ENCODE assay signal across 17 cellular contexts in genomic region chr7:98968621-98969020, GRCh38.
"Had no signal": no experiment of that assay in that cellular context is flagged by ENCODE, and none has a peak within 500 bp of the region (broad histone marks: within the 10 kb centered on the region; RNA-seq: fewer than 3 reads in every experiment).

No MANE protein-coding gene starts in this region.

- DNase-seq: activated CD4-positive, alpha-beta T cell treated with anti-CD3 and anti-CD28 coated beads, Interleukin-2, amount 10 ng/mL, durations not matched to agents 24 days and 14 days; activated CD4-positive, CD25-positive, alpha-beta regulatory T cell; activated T-cell treated with anti-CD3 and anti-CD28 coated beads, Interleukin-2, amount 50 U/mL, for 72 hours; dermis blood vessel endothelial cell; effector memory CD8-positive, alpha-beta T cell; immature natural killer cell; lower lobe of right lung; occipital lobe; stimulated activated CD4-positive, alpha-beta T cell treated with anti-CD3 and anti-CD28 coated beads, Interleukin-2, amount 100 ng/mL, for 48 hours; stimulated activated naive CD8-positive, alpha-beta T cell treated with anti-CD3 and anti-CD28 coated beads, Interleukin-15, amount 100 ng/mL, for 72 hours; T-cell; trophoblast cell had no signal

- H3K27me3 ChIP-seq: cardiac muscle cell, suprapubic skin had no signal

- H3K9me3 Mint-ChIP-seq: activated CD4-positive, alpha-beta T cell treated with anti-CD3 and anti-CD28 coated beads, Interleukin-2, amount 10 ng/mL, durations not matched to agents 24 days and 14 days; activated T-cell treated with anti-CD3 and anti-CD28 coated beads, Interleukin-2, amount 50 U/mL, for 72 hours; effector memory CD8-positive, alpha-beta T cell; immature natural killer cell; nephron; stimulated activated naive CD8-positive, alpha-beta T cell treated with anti-CD3 and anti-CD28 coated beads, Interleukin-15, amount 100 ng/mL, for 72 hours; T-cell had no signal

- ATAC-seq: activated T-cell treated with anti-CD3 and anti-CD28 coated beads, Interleukin-2, amount 50 U/mL, for 72 hours; effector memory CD8-positive, alpha-beta T cell; lower lobe of right lung; SK-N-SH treated with all-trans-retinoic acid at 6 μM for 48 hours; stimulated activated naive CD8-positive, alpha-beta T cell treated with anti-CD3 and anti-CD28 coated beads, Interleukin-15, amount 100 ng/mL, for 72 hours; T-cell had no signal

- H3K9me3 ChIP-seq: lower lobe of right lung, suprapubic skin had no signal

- H3K4me3 Mint-ChIP-seq: activated CD4-positive, alpha-beta T cell treated with anti-CD3 and anti-CD28 coated beads, Interleukin-2, amount 10 ng/mL, durations not matched to agents 24 days and 14 days; activated naive CD8-positive, alpha-beta T cell; activated T-cell treated with anti-CD3 and anti-CD28 coated beads, Interleukin-2, amount 50 U/mL, for 72 hours; effector memory CD8-positive, alpha-beta T cell; immature natural killer cell; nephron; stimulated activated naive CD8-positive, alpha-beta T cell treated with anti-CD3 and anti-CD28 coated beads, Interleukin-15, amount 100 ng/mL, for 72 hours; T-cell had no signal

- H3K4me3 ChIP-seq: cardiac muscle cell, lower lobe of right lung, suprapubic skin had no signal

- H3K4me1 Mint-ChIP-seq: activated CD4-positive, alpha-beta T cell treated with anti-CD3 and anti-CD28 coated beads, Interleukin-2, amount 10 ng/mL, durations not matched to agents 24 days and 14 days; immature natural killer cell; nephron; stimulated activated naive CD8-positive, alpha-beta T cell treated with anti-CD3 and anti-CD28 coated beads, Interleukin-15, amount 100 ng/mL, for 72 hours; T-cell had no signal

- H3K4me1 ChIP-seq: lower lobe of right lung, suprapubic skin had no signal

- H3K27me3 Mint-ChIP-seq: activated CD4-positive, alpha-beta T cell treated with anti-CD3 and anti-CD28 coated beads, Interleukin-2, amount 10 ng/mL, durations not matched to agents 24 days and 14 days; activated naive CD8-positive, alpha-beta T cell; effector memory CD8-positive, alpha-beta T cell; stimulated activated naive CD8-positive, alpha-beta T cell treated with anti-CD3 and anti-CD28 coated beads, Interleukin-15, amount 100 ng/mL, for 72 hours; T-cell had no signal

- H3K27ac Mint-ChIP-seq: activated CD4-positive, alpha-beta T cell treated with anti-CD3 and anti-CD28 coated beads, Interleukin-2, amount 10 ng/mL, durations not matched to agents 24 days and 14 days; activated naive CD8-positive, alpha-beta T cell; activated T-cell treated with anti-CD3 and anti-CD28 coated beads, Interleukin-2, amount 50 U/mL, for 72 hours; effector memory CD8-positive, alpha-beta T cell; nephron; T-cell had no signal

- H3K27ac ChIP-seq: cardiac muscle cell, lower lobe of right lung, suprapubic skin had no signal
